ENCODE assay signal across 22 cellular contexts in genomic region chr6:155646443-155646842, GRCh38.
DNase-seq lines count a peak whose midpoint lies in the region; ATAC-seq and TF ChIP-seq lines count a peak whose summit lies in the region.
"Had no signal": no experiment of that assay in that cellular context is flagged by ENCODE, and none has a peak within 500 bp of the region (broad histone marks: within the 10 kb centered on the region; RNA-seq: fewer than 3 reads in every experiment).

No MANE protein-coding gene starts in this region.

- H3K4me3 ChIP-seq in body of pancreas (no peak overlapping the region), prostate gland (no peak overlapping the region)
- H3K4me3 ChIP-seq: ascending aorta, gastrocnemius medialis, GM23248, lower lobe of right lung, thyroid gland had no signal

- H3K4me1 Mint-ChIP-seq in stimulated activated naive CD8-positive, alpha-beta T cell treated with anti-CD3 and anti-CD28 coated beads, Interleukin-15, amount 100 ng/mL, for 72 hours, result peaks cover 9% of the 10 kb centered on the region

- H3K4me3 Mint-ChIP-seq in stimulated activated naive CD8-positive, alpha-beta T cell treated with anti-CD3 and anti-CD28 coated beads, Interleukin-15, amount 100 ng/mL, for 72 hours, result no peak overlapping the region
- H3K4me3 Mint-ChIP-seq: activated naive CD4-positive, alpha-beta T cell treated with anti-CD3 and anti-CD28 coated beads, Interleukin-2, amount 50 U/mL, for 24 hours; activated T-cell treated with anti-CD3 and anti-CD28 coated beads, Interleukin-2, amount 50 U/mL, for 4 hours; CD4-positive, CD25-positive, alpha-beta regulatory T cell; stimulated activated naive B cell treated with anti-CD40 and anti-IgM and Interleukin-4, amounts not matched to agents 10 μg/mL and 1 μg/mL and 100 μg/mL, for 72 hours had no signal

- H3K36me3 ChIP-seq in body of pancreas (replicated peaks in 1 of 2; ENCODE audit: insufficient read depth in 1 of 2, low read depth in 2 of 2), result no peaks in the 10 kb centered on the region
- H3K36me3 ChIP-seq in prostate gland, result no peaks in the 10 kb centered on the region
- H3K36me3 ChIP-seq: ascending aorta, gastrocnemius medialis, lower lobe of right lung, thyroid gland had no signal

- no peak for TF ChIP-seq CTCF in body of pancreas (IDR thresholded peaks at IDR 0.05)
- TF ChIP-seq CTCF in prostate gland (IDR thresholded peaks at IDR 0.05), result no peak
- TF ChIP-seq CTCF in omental fat pad (IDR thresholded peaks at IDR 0.05), result no peak

- no peak overlapping the region for H3K27ac Mint-ChIP-seq in stimulated activated naive CD8-positive, alpha-beta T cell treated with anti-CD3 and anti-CD28 coated beads, Interleukin-15, amount 100 ng/mL, for 72 hours
- H3K27ac Mint-ChIP-seq: activated naive CD4-positive, alpha-beta T cell treated with anti-CD3 and anti-CD28 coated beads, Interleukin-2, amount 50 U/mL, for 24 hours; CD4-positive, CD25-positive, alpha-beta regulatory T cell; stimulated activated naive B cell treated with anti-CD40 and anti-IgM and Interleukin-4, amounts not matched to agents 10 μg/mL and 1 μg/mL and 100 μg/mL, for 72 hours had no signal

- 17 to 35% methylated on average over 5 of the region's 5 CpGs for WGBS in body of pancreas, 2 donors
- WGBS in prostate gland, result 25% methylated on average over 5 of the region's 5 CpGs

- H3K9me3 Mint-ChIP-seq in stimulated activated naive CD8-positive, alpha-beta T cell treated with anti-CD3 and anti-CD28 coated beads, Interleukin-15, amount 100 ng/mL, for 72 hours, result peaks cover 0 to 13% of the 10 kb centered on the region in 2 donors

- intact Hi-C loops in body of pancreas (cut with DNase I) (no loop called here), prostate gland (cut with DNase I) (no loop called here)

- peak; percentile 45 for ATAC-seq in body of pancreas
- ATAC-seq in stimulated activated naive CD8-positive, alpha-beta T cell treated with anti-CD3 and anti-CD28 coated beads, Interleukin-15, amount 100 ng/mL, for 72 hours, result no peak
- ATAC-seq in omental fat pad (ENCODE audit: low FRiP score), result no peak
- ATAC-seq: activated T-cell treated with anti-CD3 and anti-CD28 coated beads, Interleukin-2, amount 50 U/mL, for 4 hours; gastrocnemius medialis; lower lobe of right lung; Right ventricle myocardium inferior; stimulated activated naive B cell treated with anti-CD40 and anti-IgM and Interleukin-4, amounts not matched to agents 10 μg/mL and 1 μg/mL and 100 μg/mL, for 72 hours had no signal

- no peaks in the 10 kb centered on the region for H3K9me3 ChIP-seq in body of pancreas
- no peaks in the 10 kb centered on the region for H3K9me3 ChIP-seq in prostate gland
- H3K9me3 ChIP-seq: thyroid gland had no signal

- H3K27ac ChIP-seq in body of pancreas (peak overlapping the region in 1 of 4 donors; percentile 23), prostate gland (no peak overlapping the region)
- H3K27ac ChIP-seq: ascending aorta, gastrocnemius medialis, GM23248, lower lobe of right lung, thyroid gland had no signal

- H3K27me3 ChIP-seq in body of pancreas (no peaks in the 10 kb centered on the region), prostate gland (replicated peaks; ENCODE audit: insufficient read depth) (no peaks in the 10 kb centered on the region)
- H3K27me3 ChIP-seq: ascending aorta, gastrocnemius medialis, thyroid gland had no signal

- TF ChIP-seq POLR2A in body of pancreas (IDR thresholded peaks at IDR 0.05) (no peak), prostate gland (IDR thresholded peaks at IDR 0.05) (no peak)

- H3K4me1 ChIP-seq in body of pancreas (no peaks in the 10 kb centered on the region), prostate gland (replicated peaks) (no peaks in the 10 kb centered on the region)
- H3K4me1 ChIP-seq: ascending aorta, thyroid gland had no signal

- H3K27me3 Mint-ChIP-seq in stimulated activated naive CD8-positive, alpha-beta T cell treated with anti-CD3 and anti-CD28 coated beads, Interleukin-15, amount 100 ng/mL, for 72 hours, result no peaks in the 10 kb centered on the region
- H3K27me3 Mint-ChIP-seq: stimulated activated naive B cell treated with anti-CD40 and anti-IgM and Interleukin-4, amounts not matched to agents 10 μg/mL and 1 μg/mL and 100 μg/mL, for 72 hours had no signal

- peak; percentile 43 for DNase-seq in M059J (ENCODE audit: low read depth)
- DNase-seq in body of pancreas, result peak in 1 of 4 donors; percentile 12
- DNase-seq in fibroblast of peridontal ligament (ENCODE audit: extremely low read depth), result peak; percentile 70
- DNase-seq in prostate gland (ENCODE audit: low spot score), result peak; percentile 10
- no peak for DNase-seq in NCI-H2171 (lab: John Stamatoyannopoulos, UW)
- DNase-seq in stimulated activated naive CD8-positive, alpha-beta T cell treated with anti-CD3 and anti-CD28 coated beads, Interleukin-15, amount 100 ng/mL, for 72 hours, result no peak
- DNase-seq in NCI-H2029 treated with DMSO at 0.1 percent for 48 hours (lab: John Stamatoyannopoulos, UW), result no peak
- DNase-seq in omental fat pad (ENCODE audit: low spot score), result no peak
- DNase-seq: activated T-cell treated with anti-CD3 and anti-CD28 coated beads, Interleukin-2, amount 50 U/mL, for 4 hours; CD4-positive, CD25-positive, alpha-beta regulatory T cell; DMS 273 treated with DMSO at 0.1 percent for 48 hours; gastrocnemius medialis; GM23248; islet precursor cell; lower lobe of right lung; stimulated activated CD4-positive, alpha-beta T cell treated with anti-CD3 and anti-CD28 coated beads, Interleukin-2, amount 100 ng/mL, for 48 hours; stimulated activated naive B cell treated with anti-CD40 and anti-IgM and Interleukin-4, amounts not matched to agents 10 μg/mL and 1 μg/mL and 100 μg/mL, for 72 hours; SW 1271; thyroid gland had no signal

Comparison
In these comparisons a context has a peak if more than half of its experiments do, and no peak if none do; other contexts are left out.
1. DNase-seq: peak in M059J (single experiment), fibroblast of peridontal ligament (single experiment) and prostate gland (single experiment); none in NCI-H2171 (single experiment), stimulated activated naive CD8-positive, alpha-beta T cell treated with anti-CD3 and anti-CD28 coated beads, Interleukin-15, amount 100 ng/mL, for 72 hours (0 of 2), NCI-H2029 treated with DMSO at 0.1 percent for 48 hours (single experiment) and omental fat pad (single experiment).